In the genomic region with DNA sequence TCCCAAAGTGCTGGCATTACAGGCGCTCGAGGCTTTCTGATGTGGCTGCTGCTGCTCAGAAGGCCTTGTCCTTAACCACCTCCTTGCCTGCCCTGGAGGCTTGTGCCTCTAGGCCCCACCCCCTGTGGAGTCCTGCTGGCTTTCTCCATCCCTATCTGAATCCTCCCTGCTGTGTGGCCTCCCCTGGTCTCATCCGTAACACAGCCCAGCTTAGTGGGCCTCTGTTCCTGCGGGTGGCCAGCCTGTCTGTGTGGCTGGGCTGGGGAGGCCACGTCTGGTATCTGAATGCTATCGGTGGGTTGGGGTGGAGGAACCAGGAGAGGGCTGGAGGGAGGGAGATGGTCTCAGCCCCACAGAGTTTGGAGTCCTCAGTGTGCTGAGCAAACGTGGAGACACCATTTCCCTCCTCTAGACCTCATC, we compare ENCODE assay signal across 12 cellular contexts. TPM values are rescaled to one million over a fixed set of nuclear protein-coding genes. Genes with fewer than 3 reads are reported as not detected.
DNase-seq lines count a peak whose midpoint lies in the region; ATAC-seq and TF ChIP-seq lines count a peak whose summit lies in the region.
"Had no signal": no experiment of that assay in that cellular context is flagged by ENCODE, and none has a peak within 500 bp of the region (broad histone marks: within the 10 kb centered on the region; RNA-seq: fewer than 3 reads in every experiment).

No MANE protein-coding gene starts in this region.

- H3K9me3 Mint-ChIP-seq in Caco-2 (ENCODE audit: unreplicated experiment) (no peaks in the 10 kb centered on the region), brain (peaks cover 0 to 4% (median 0%) of the 10 kb centered on the region in 5 experiments)

- ATAC-seq in GM21576 (IDR thresholded peaks at IDR 0.05; ENCODE audit: unreplicated experiment): no peak
- no peak for ATAC-seq in GM18517 (IDR thresholded peaks at IDR 0.05; ENCODE audit: unreplicated experiment)

- no peak overlapping the region for H3K4me3 ChIP-seq in Caco-2 (ENCODE audit: low read depth, low read length)
- no peak overlapping the region for H3K4me3 ChIP-seq in NT2/D1 (ENCODE audit: insufficient read length, low read depth)

- no peaks in the 10 kb centered on the region for H3K27me3 Mint-ChIP-seq in Caco-2 (ENCODE audit: insufficient read depth, unreplicated experiment)
- H3K27me3 Mint-ChIP-seq in brain: peaks cover 8% of the 10 kb centered on the region

- H3K4me1 ChIP-seq in Caco-2 (peaks cover 18% of the 10 kb centered on the region), NT2/D1 (ENCODE audit: insufficient read depth, insufficient read length) (peaks cover 39% of the 10 kb centered on the region)

- POLR2A ChIA-PET in Caco-2 (lab: Charles Lee): interaction anchor here (0.5 to 1.5 kb wide), 2 partner anchors 17 to 55 kb away, joined by 5 to 10 read pairs; a partner anchor contains a TSS

- peak overlapping the region; percentile 42 for H3K9ac ChIP-seq in NT2/D1 (ENCODE audit: insufficient read length, low read depth)

- H3K36me3 Mint-ChIP-seq in Caco-2 (ENCODE audit: insufficient read depth, unreplicated experiment) (peaks cover 67% of the 10 kb centered on the region), brain (peaks cover 49% of the 10 kb centered on the region)

- H3K27ac ChIP-seq in substantia nigra (ENCODE audit: low read depth, low read length, poor library complexity, severe bottlenecking): no peak overlapping the region

- TF ChIP-seq CTCF in Caco-2 (IDR thresholded peaks at IDR 0.05; ENCODE audit: insufficient read depth in 1 of 2, low read depth in 1 of 2, low read length in 1 of 2, severe bottlenecking in 1 of 2, unreplicated experiment in 1 of 2): no peak
- TF ChIP-seq CTCF in brain (conservative IDR thresholded peaks at IDR 0.05): no peak

- H3K27me3 ChIP-seq in Caco-2 (replicated peaks; ENCODE audit: control insufficient read depth, insufficient read depth, low read length) (no peaks in the 10 kb centered on the region), NT2/D1 (ENCODE audit: insufficient read depth, insufficient read length) (no peaks in the 10 kb centered on the region)

- peaks cover 7% of the 10 kb centered on the region for H3K4me1 Mint-ChIP-seq in Caco-2 (ENCODE audit: low read depth, unreplicated experiment)
- peaks cover 68% of the 10 kb centered on the region for H3K4me1 Mint-ChIP-seq in brain

- H3K4me3 Mint-ChIP-seq in Caco-2 (ENCODE audit: unreplicated experiment): no peak overlapping the region
- H3K4me3 Mint-ChIP-seq in brain: peak overlapping the region in 2 of 5 experiments; percentile 6 to 28

- H3K27ac Mint-ChIP-seq in Caco-2 (ENCODE audit: unreplicated experiment) (peak overlapping the region; percentile 51), brain (peak overlapping the region; percentile 8 to 84 (median 46))

- H3K9me3 ChIP-seq in Caco-2 (no peaks in the 10 kb centered on the region), NT2/D1 (ENCODE audit: insufficient read depth, low read length) (no peaks in the 10 kb centered on the region)

- intact Hi-C loops in Caco-2 (cut with micrococcal nuclease; ENCODE audit: unreplicated experiment): no loop called here

- H3K36me3 ChIP-seq in Caco-2 (ENCODE audit: control insufficient read depth, insufficient read depth, low read length) (peaks cover 18% of the 10 kb centered on the region), NT2/D1 (ENCODE audit: insufficient read depth, insufficient read length, low read length) (peaks cover 56% of the 10 kb centered on the region)

- DNase-seq in A172 (ENCODE audit: low spot score): peak; percentile 62
- DNase-seq in Caco-2: no peak
- no peak for DNase-seq in NT2/D1 (ENCODE audit: low read depth, low spot score)
- no peak for DNase-seq in substantia nigra (lab: John Stamatoyannopoulos, UW)
- DNase-seq in T1000 (lab: John Stamatoyannopoulos, UW): no peak
- DNase-seq: Kasumi-1, mammary epithelial cell had no signal

- CTCF ChIA-PET in Caco-2 (lab: Charles Lee): no interaction called here

- no TSS peak for BruUV-seq in Caco-2 (replicated peaks; lab: Mats Ljungman, UMichigan)

RNA-seq across cellular contexts. Expression of a gene that starts 4.7 kb away (rescaled TPM):
- total RNA-seq in A172 (2014; rRNA removed; shearing (Covaris generic)): 453 and 647 TPM in 2 replicates
- total RNA-seq in Caco-2 (2022): 2,048 and 2,146 TPM in 2 replicates
- polyA plus RNA-seq in brain (ENCODE audit: insufficient read depth, low read depth, low replicate concordance): 2,617 TPM

RNA-seq across cellular contexts. Expression of a gene that starts 6.4 kb away (rescaled TPM):
- 1.2 TPM in 1 of 2 replicates, not detected in the other for total RNA-seq in A172 (2014; rRNA removed; shearing (Covaris generic))
- 18.1 and 22.7 TPM in 2 replicates for total RNA-seq in Caco-2 (2022)
- 2.9 TPM for polyA plus RNA-seq in brain (ENCODE audit: insufficient read depth, low read depth, low replicate concordance)

RNA-seq across cellular contexts. Expression of a gene that starts 13.8 kb away (rescaled TPM):
- not detected in 2 replicates for total RNA-seq in A172 (2014; rRNA removed; shearing (Covaris generic))
- not detected in 2 replicates for total RNA-seq in Caco-2 (2022)
- not detected for polyA plus RNA-seq in brain (ENCODE audit: insufficient read depth, low read depth, low replicate concordance)
- total RNA-seq: cardiac septum, posterior vena cava had no signal
- polyA plus RNA-seq: mammary epithelial cell had no signal

RNA-seq across cellular contexts. Expression of a gene that starts 17.1 kb away (rescaled TPM):
- 272 and 464 TPM in 2 replicates for total RNA-seq in A172 (2014; rRNA removed; shearing (Covaris generic))
- total RNA-seq in Caco-2 (2022): 279 and 293 TPM in 2 replicates
- 222 TPM for polyA plus RNA-seq in brain (ENCODE audit: insufficient read depth, low read depth, low replicate concordance)

RNA-seq across cellular contexts. Expression of a gene that starts 20.2 kb away (rescaled TPM):
- 8.4 and 9.4 TPM in 2 replicates for total RNA-seq in A172 (2014; rRNA removed; shearing (Covaris generic))
- 0.70 and 1.1 TPM in 2 replicates for total RNA-seq in Caco-2 (2022)
- 0.41 TPM for polyA plus RNA-seq in brain (ENCODE audit: insufficient read depth, low read depth, low replicate concordance)
- total RNA-seq: cardiac septum, posterior vena cava had no signal
